In the genomic region with DNA sequence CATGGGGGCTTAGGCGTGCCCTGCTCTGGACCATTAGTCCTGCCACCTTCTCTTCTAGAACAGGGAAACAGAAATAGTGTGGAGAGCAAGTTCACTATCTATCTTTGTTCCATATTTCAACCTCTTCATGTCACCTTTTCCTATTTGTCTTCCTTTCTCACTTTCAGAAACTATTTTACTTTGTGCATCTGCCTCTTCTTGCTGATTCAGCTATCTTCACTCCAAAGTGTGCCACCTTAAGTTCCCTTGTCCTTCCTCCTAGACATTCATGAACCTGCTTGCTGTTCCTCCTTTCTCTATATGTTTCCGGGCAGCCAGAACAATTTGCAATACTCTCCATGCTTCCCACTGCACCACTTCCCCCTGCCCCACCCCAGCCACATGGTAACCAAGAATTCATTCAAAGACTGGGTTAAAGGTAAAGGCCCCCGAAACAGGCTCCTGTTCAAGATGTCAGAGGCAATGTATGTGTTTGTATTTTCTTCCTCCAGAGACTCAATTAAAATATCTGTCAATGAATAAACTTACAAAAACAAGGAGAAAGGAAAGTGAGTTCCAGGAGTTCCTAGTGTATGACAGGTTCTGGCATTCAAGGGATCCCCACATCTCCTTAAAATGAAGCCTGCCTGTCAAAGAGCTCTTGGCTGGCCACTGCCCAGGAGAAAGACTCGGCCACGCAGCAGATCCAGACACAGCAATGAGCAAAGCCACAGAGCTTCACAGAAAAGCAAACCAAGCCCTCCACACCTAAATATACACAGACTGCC, we compare ENCODE assay signal across 22 cellular contexts.
"Had no signal": no experiment of that assay in that cellular context is flagged by ENCODE, and none has a peak within 500 bp of the region (broad histone marks: within the 10 kb centered on the region; RNA-seq: fewer than 3 reads in every experiment).

No MANE protein-coding gene starts in this region.

- H3K27ac ChIP-seq: body of pancreas, KMS-11, PC-9 had no signal

- H3K4me3 ChIP-seq: body of pancreas, MG63, PC-9 had no signal

- H3K9ac ChIP-seq: KMS-11 had no signal

- H2AFZ ChIP-seq: PC-9 had no signal

- H3K9me3 ChIP-seq: body of pancreas, MG63 had no signal

- H3K36me3 ChIP-seq: MG63 had no signal

- ATAC-seq: activated CD8-positive, alpha-beta T cell treated with anti-CD3 and anti-CD28 coated beads, Interleukin-2, amount 10 ng/mL, durations not matched to agents 7 days and 5 days; body of pancreas had no signal

- H3K27me3 ChIP-seq: body of pancreas, MG63 had no signal

- H3K4me2 ChIP-seq: KMS-11, PC-9 had no signal

- H3K4me1 ChIP-seq: body of pancreas had no signal

- DNase-seq: activated CD4-positive, alpha-beta T cell treated with anti-CD3 and anti-CD28 coated beads for 48 hours; activated CD4-positive, alpha-beta T cell treated with anti-CD3 and anti-CD28 coated beads, Interleukin-2, amount 50 U/mL, for 4 hours; activated CD4-positive, CD25-positive, alpha-beta regulatory T cell treated with anti-CD3 and anti-CD28 coated beads, Interleukin-2, amount 50 U/mL, for 72 hours; activated CD8-positive, alpha-beta memory T cell treated with anti-CD3 and anti-CD28 coated beads, Interleukin-2, amount 50 U/mL, for 48 hours; activated CD8-positive, alpha-beta T cell treated with anti-CD3 and anti-CD28 coated beads, Interleukin-2, amount 10 ng/mL, durations not matched to agents 7 days and 5 days; activated effector memory CD4-positive, alpha-beta T cell treated with Interleukin-2 at 50 U/mL for 16 hours; activated naive CD4-positive, alpha-beta T cell; activated T-cell treated with anti-CD3 and anti-CD28 coated beads, Interleukin-2, amount 50 U/mL, for 1 hour; aorta; body of pancreas; central memory CD4-positive, alpha-beta T cell; MG63; NCI-H1105; NCI-H1436; NCI-H187; NCI-H2081; NCI-H446; NCI-H524; PC-9; SIG-M5; T-helper 1 cell had no signal
